In the genomic region with DNA sequence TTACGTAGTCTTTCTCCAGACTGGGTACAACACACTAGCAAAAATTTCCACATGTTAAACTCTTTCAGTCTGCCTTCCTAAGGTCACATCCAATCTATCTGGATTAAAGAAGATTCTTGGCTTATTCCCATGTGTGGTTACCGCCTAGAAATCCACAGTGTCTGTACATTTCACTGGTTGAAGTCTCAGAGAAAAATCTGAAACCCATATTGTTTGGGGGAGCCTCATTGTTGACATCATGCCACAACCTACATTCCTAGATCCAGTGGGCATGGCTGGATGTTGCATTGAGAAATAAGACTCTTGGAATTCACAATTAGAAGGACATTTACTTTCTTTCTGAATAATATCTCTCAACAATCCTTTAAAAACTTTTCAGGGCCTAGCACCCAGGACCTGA, we compare ENCODE assay signal across 26 cellular contexts.
"Had no signal": no experiment of that assay in that cellular context is flagged by ENCODE, and none has a peak within 500 bp of the region (broad histone marks: within the 10 kb centered on the region; RNA-seq: fewer than 3 reads in every experiment).

No MANE protein-coding gene starts in this region.

- H3K36me3 ChIP-seq: adrenal gland, ascending aorta, breast epithelium, esophagus squamous epithelium, left ventricle myocardium inferior, right lobe of liver, stomach, thyroid gland, upper lobe of left lung, vagina had no signal

- FAIRE-seq: frontal cortex, small intestine had no signal

- ATAC-seq: activated CD4-positive, alpha-beta T cell treated with anti-CD3 and anti-CD28 coated beads for 36 hours; mucosa of descending colon; right lobe of liver; stimulated activated naive B cell treated with anti-CD40 and anti-IgM and Interleukin-4, amounts not matched to agents 10 μg/mL and 1 μg/mL and 100 μg/mL, for 72 hours had no signal

- H3K9me3 ChIP-seq: adrenal gland, ascending aorta, breast epithelium, esophagus squamous epithelium, left ventricle myocardium inferior, mucosa of descending colon, right lobe of liver, stomach, thyroid gland, upper lobe of left lung, vagina had no signal

- H3K4me1 ChIP-seq: ascending aorta, breast epithelium, esophagus squamous epithelium, right lobe of liver, stomach, thyroid gland, vagina had no signal

- H3K27me3 ChIP-seq: adrenal gland, ascending aorta, breast epithelium, esophagus squamous epithelium, right lobe of liver, stomach, thyroid gland, upper lobe of left lung, vagina had no signal

- DNase-seq: activated CD4-positive, alpha-beta T cell treated with anti-CD3 and anti-CD28 coated beads for 36 hours; activated CD4-positive, CD25-positive, alpha-beta regulatory T cell; activated effector memory CD4-positive, alpha-beta T cell treated with Interleukin-2 at 50 U/mL for 16 hours; activated naive CD4-positive, alpha-beta T cell treated with Interleukin-2 at 50 U/mL for 16 hours; activated T-cell treated with anti-CD3 and anti-CD28 coated beads for 4 hours; adrenal gland; central memory CD4-positive, alpha-beta T cell; effector CD4-positive, alpha-beta T cell; esophagus squamous epithelium; islet precursor cell; left ventricle myocardium inferior; mesendoderm; mucosa of descending colon; right lobe of liver; small intestine; stimulated activated CD4-positive, alpha-beta T cell treated with anti-CD3 and anti-CD28 coated beads, Interleukin-1b, Interleukin-23, amount 100 ng/mL, for 48 hours; stimulated activated naive B cell treated with anti-CD40 and anti-IgM and Interleukin-4, amounts not matched to agents 10 μg/mL and 1 μg/mL and 100 μg/mL, for 72 hours; stomach; thyroid gland; upper lobe of left lung had no signal

- H3K4me3 ChIP-seq: adrenal gland, ascending aorta, breast epithelium, esophagus squamous epithelium, left ventricle myocardium inferior, lung, mucosa of descending colon, right lobe of liver, stomach, thyroid gland, upper lobe of left lung, vagina had no signal

- H3K27ac ChIP-seq: adrenal gland, ascending aorta, breast epithelium, epithelial cell of prostate, esophagus squamous epithelium, left ventricle myocardium inferior, right lobe of liver, stomach, thyroid gland, upper lobe of left lung, vagina had no signal
